In the genomic region with DNA sequence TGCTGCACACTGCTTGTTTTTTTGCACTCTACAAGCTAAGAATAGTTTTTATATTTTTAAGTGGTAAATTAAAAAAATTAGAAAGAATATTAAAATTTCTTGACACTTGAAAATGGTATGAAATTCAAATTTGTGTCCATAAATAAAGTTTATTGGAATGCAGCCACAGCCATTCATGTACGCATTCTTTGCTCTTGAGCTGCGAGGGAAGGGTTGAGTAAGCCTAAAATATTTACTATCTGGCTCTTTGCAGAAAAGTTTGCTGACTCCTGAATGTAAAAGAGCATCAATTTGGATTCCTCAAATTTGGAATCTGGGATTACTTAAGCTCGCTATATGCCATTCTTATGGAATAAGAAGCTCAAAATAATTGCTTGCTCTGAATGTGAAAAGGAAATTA, we compare ENCODE assay signal across 23 cellular contexts. TPM values are rescaled to one million over a fixed set of nuclear protein-coding genes. Genes with fewer than 3 reads are reported as not detected.
DNase-seq lines count a peak whose midpoint lies in the region; ATAC-seq and TF ChIP-seq lines count a peak whose summit lies in the region.
"Had no signal": no experiment of that assay in that cellular context is flagged by ENCODE, and none has a peak within 500 bp of the region (broad histone marks: within the 10 kb centered on the region; RNA-seq: fewer than 3 reads in every experiment).

No MANE protein-coding gene starts in this region.

- H3K79me2 ChIP-seq in OCI-LY3 (ENCODE audit: low read length) (no peaks in the 10 kb centered on the region), fibroblast of lung (ENCODE audit: control insufficient read depth, insufficient read depth, low read length) (no peaks in the 10 kb centered on the region), GM23338 (replicated peaks; ENCODE audit: insufficient read depth) (no peaks in the 10 kb centered on the region)

- no peaks in the 10 kb centered on the region; the same call in 2 of the 3 replicates for H3K36me3 Mint-ChIP-seq in GM23338 (ENCODE audit: low read depth)
- H3K36me3 Mint-ChIP-seq: CD8-positive, alpha-beta T cell; stimulated activated memory B cell treated with anti-CD40 and anti-IgM and Interleukin-4, amounts not matched to agents 10 μg/mL and 1 μg/mL and 100 μg/mL, for 72 hours; type B pancreatic cell had no signal

- H3K9ac ChIP-seq in OCI-LY3 (ENCODE audit: low read length) (no peak overlapping the region), fibroblast of lung (ENCODE audit: insufficient read depth, low read length) (no peak overlapping the region)
- H3K9ac ChIP-seq: SK-N-SH had no signal

- H3F3A ChIP-seq in GM23338 (replicated peaks; ENCODE audit: low read depth), result peaks cover 15% of the 10 kb centered on the region

- TF ChIP-seq CTCF in OCI-LY3 (IDR thresholded peaks at IDR 0.05; ENCODE audit: low read depth, low read length), result no peak
- no peak for TF ChIP-seq CTCF in fibroblast of lung (conservative IDR thresholded peaks at IDR 0.05 in 1 of 2, IDR thresholded peaks at IDR 0.05 in 1 of 2; ENCODE audit: low read depth in 1 of 2, low read length in 2 of 2)
- TF ChIP-seq CTCF in GM23338 (conservative IDR thresholded peaks at IDR 0.05; ENCODE audit: low read depth in 2 of 2), result no peak

- H3K27me3 ChIP-seq in OCI-LY3 (ENCODE audit: low read depth, low read length) (peaks cover 11% of the 10 kb centered on the region), fibroblast of lung (ENCODE audit: control insufficient read depth, insufficient read depth, low read length) (peaks cover 32% of the 10 kb centered on the region), GM23338 (ENCODE audit: insufficient read depth) (peaks cover 35% of the 10 kb centered on the region)

- H3K4me1 Mint-ChIP-seq in GM23338, result peaks cover 20% of the 10 kb centered on the region

- no peak overlapping the region for H3K27ac Mint-ChIP-seq in GM23338
- H3K27ac Mint-ChIP-seq: activated CD4-positive, alpha-beta memory T cell treated with anti-CD3 and anti-CD28 coated beads, Interleukin-2, amount 10 ng/mL, durations not matched to agents 7 days and 5 days; activated naive CD4-positive, alpha-beta T cell treated with anti-CD3 and anti-CD28 coated beads, Interleukin-2, amount 50 U/mL, for 72 hours; CD8-positive, alpha-beta T cell; nephron progenitor cell; stimulated activated memory B cell treated with anti-CD40 and anti-IgM and Interleukin-4, amounts not matched to agents 10 μg/mL and 1 μg/mL and 100 μg/mL, for 72 hours; type B pancreatic cell had no signal

- DNase-seq in EL (peak; percentile 49), fibroblast of lung (ENCODE audit: low read depth in 2 of 2) (peak in 1 of 2 donors; percentile 71), GM23338 (ENCODE audit: low spot score) (no peak), NCI-H2171 treated with DMSO at 0.1 percent for 48 hours (lab: John Stamatoyannopoulos, UW) (no peak), NCI-H82 treated with DMSO at 0.1 percent for 48 hours (lab: John Stamatoyannopoulos, UW; ENCODE audit: unreplicated experiment) (no peak)
- DNase-seq: DMS 273 treated with DMSO at 0.1 percent for 48 hours, esophagus squamous epithelium had no signal

- peaks cover 20% of the 10 kb centered on the region for H3K4me1 ChIP-seq in OCI-LY3 (ENCODE audit: low read length)
- peaks cover 20% of the 10 kb centered on the region for H3K4me1 ChIP-seq in fibroblast of lung (ENCODE audit: control insufficient read depth, extremely low read depth, insufficient read depth, low read length)
- peaks cover 14% of the 10 kb centered on the region; the same call in 1 of the 2 replicates for H3K4me1 ChIP-seq in GM23338 (ENCODE audit: insufficient read depth)

- no peaks in the 10 kb centered on the region for H3K36me3 ChIP-seq in OCI-LY3 (replicated peaks; ENCODE audit: low read depth, low read length)
- H3K36me3 ChIP-seq in fibroblast of lung (ENCODE audit: control insufficient read depth, insufficient read depth, low read length), result no peaks in the 10 kb centered on the region
- H3K36me3 ChIP-seq in GM23338 (ENCODE audit: insufficient read depth), result no peaks in the 10 kb centered on the region
- H3K36me3 ChIP-seq: esophagus squamous epithelium, pancreas had no signal

- H3K27me3 Mint-ChIP-seq in GM23338 (ENCODE audit: insufficient read depth, low read depth, poor library complexity), result peaks cover 34% of the 10 kb centered on the region

- H3K4me3 ChIP-seq in OCI-LY3 (ENCODE audit: low read length) (peak overlapping the region; percentile 60; the same call in 1 of the 2 replicates), fibroblast of lung (replicated peaks in 1 of 4; ENCODE audit: control extremely low read depth in 1 of 4, insufficient read depth in 1 of 4, low read depth in 3 of 4, low read length in 4 of 4) (peak overlapping the region in 1 of 4 experiments; percentile 9), GM23338 (no peak overlapping the region)
- H3K4me3 ChIP-seq: esophagus squamous epithelium, pancreas had no signal

- H2AFZ ChIP-seq in OCI-LY3 (ENCODE audit: low read depth, low read length) (0 out of 2 replicates have a peak overlapping the region, but pooled peaks have one; percentile 17), fibroblast of lung (ENCODE audit: low read length) (no peak overlapping the region), GM23338 (no peak overlapping the region)

- no peak overlapping the region for H3K4me3 Mint-ChIP-seq in GM23338
- H3K4me3 Mint-ChIP-seq: activated CD4-positive, alpha-beta memory T cell treated with anti-CD3 and anti-CD28 coated beads, Interleukin-2, amount 10 ng/mL, durations not matched to agents 7 days and 5 days; CD8-positive, alpha-beta T cell; nephron progenitor cell; stimulated activated memory B cell treated with anti-CD40 and anti-IgM and Interleukin-4, amounts not matched to agents 10 μg/mL and 1 μg/mL and 100 μg/mL, for 72 hours had no signal

- no peaks in the 10 kb centered on the region for H3K9me3 Mint-ChIP-seq in GM23338
- H3K9me3 Mint-ChIP-seq: activated CD4-positive, alpha-beta memory T cell treated with anti-CD3 and anti-CD28 coated beads, Interleukin-2, amount 10 ng/mL, durations not matched to agents 7 days and 5 days; activated naive CD4-positive, alpha-beta T cell treated with anti-CD3 and anti-CD28 coated beads, Interleukin-2, amount 50 U/mL, for 72 hours; CD8-positive, alpha-beta T cell; nephron progenitor cell; stimulated activated memory B cell treated with anti-CD40 and anti-IgM and Interleukin-4, amounts not matched to agents 10 μg/mL and 1 μg/mL and 100 μg/mL, for 72 hours; type B pancreatic cell had no signal

- no peaks in the 10 kb centered on the region for H3K9me2 ChIP-seq in GM23338 (ENCODE audit: insufficient read depth)
- H3K9me2 ChIP-seq: SK-N-SH had no signal

- H4K20me1 ChIP-seq in OCI-LY3 (ENCODE audit: insufficient read depth, low read length), result no peaks in the 10 kb centered on the region
- no peaks in the 10 kb centered on the region for H4K20me1 ChIP-seq in fibroblast of lung (ENCODE audit: control insufficient read depth, extremely low read depth, insufficient read depth, low read length)
- H4K20me1 ChIP-seq in GM23338 (replicated peaks; ENCODE audit: insufficient read depth), result no peaks in the 10 kb centered on the region

- H3K4me2 ChIP-seq in OCI-LY3 (ENCODE audit: low read length) (peak overlapping the region; percentile 49), fibroblast of lung (ENCODE audit: extremely low read depth, insufficient read depth, low read length) (peak overlapping the region; percentile 65), GM23338 (no peak overlapping the region)
- H3K4me2 ChIP-seq: SK-N-SH had no signal

- H3K9me3 ChIP-seq in OCI-LY3 (ENCODE audit: insufficient read depth, low read length), result no peaks in the 10 kb centered on the region
- H3K9me3 ChIP-seq in fibroblast of lung (ENCODE audit: control insufficient read depth, insufficient read depth, low read depth, low read length), result no peaks in the 10 kb centered on the region
- H3K9me3 ChIP-seq: esophagus squamous epithelium, SK-N-SH had no signal

- no peak overlapping the region for H3K27ac ChIP-seq in OCI-LY3 (ENCODE audit: low read length)
- no peak overlapping the region for H3K27ac ChIP-seq in fibroblast of lung (ENCODE audit: insufficient read depth, low read length)
- no peak overlapping the region for H3K27ac ChIP-seq in GM23338 (ENCODE audit: low read depth)
- H3K27ac ChIP-seq: esophagus squamous epithelium, pancreas had no signal

- ATAC-seq in HG03469 (IDR thresholded peaks at IDR 0.05; ENCODE audit: unreplicated experiment) (no peak), GM23338 (no peak)
- ATAC-seq: stimulated activated memory B cell treated with anti-CD40 and anti-IgM and Interleukin-4, amounts not matched to agents 10 μg/mL and 1 μg/mL and 100 μg/mL, for 72 hours had no signal

TF ChIP-seq in GM23338, 12 proteins besides CTCF, POLR2A, EP300 and RAD21 (continues in another document):
- no peak for TF ChIP-seq EZH2phosphoT487 (IDR thresholded peaks at IDR 0.05; ENCODE audit: unreplicated experiment)

RNA-seq across cellular contexts. Expression of gene ADAMTS8, which starts 3.4 kb away (rescaled TPM):
- total RNA-seq in fibroblast of lung, result 8.5 and 15.0 TPM in 2 replicates
- 17.5 and 18.8 TPM in 2 replicates for polyA plus RNA-seq in fibroblast of lung
- polyA plus RNA-seq in fibroblast of lung (2012), result 19.6 and 21.9 TPM in 2 replicates
- polyA minus RNA-seq in fibroblast of lung (ENCODE audit: low replicate concordance), result 16.6 and 17.2 TPM in 2 replicates
- 15.3 and 16.2 TPM in 2 replicates for total RNA-seq in GM23338 (2014; rRNA removed; shearing (Covaris generic))
- polyA plus RNA-seq in GM23338 (2016; fragmentation: Nextera tagmentation; extraction: Ambion mirVana), result 7.5 and 7.7 TPM in 2 replicates
- total RNA-seq: activated CD4-positive, alpha-beta memory T cell treated with anti-CD3 and anti-CD28 coated beads, Interleukin-2, amount 10 ng/mL, durations not matched to agents 7 days and 5 days; activated naive CD4-positive, alpha-beta T cell treated with anti-CD3 and anti-CD28 coated beads, Interleukin-2, amount 50 U/mL, for 72 hours; CD8-positive, alpha-beta T cell; dermis blood vessel endothelial cell; G401; HT1080; kidney epithelial cell; MCF 10A; mononuclear cell had no signal
- polyA plus RNA-seq: SK-N-SH had no signal

RNA-seq across cellular contexts. Expression of gene ADAMTS15, which starts 16.6 kb away (rescaled TPM):
- 23.4 and 24.9 TPM in 2 replicates for total RNA-seq in fibroblast of lung
- 14.9 and 18.2 TPM in 2 replicates for polyA plus RNA-seq in fibroblast of lung
- polyA plus RNA-seq in fibroblast of lung (2012), result 22.3 and 26.8 TPM in 2 replicates
- 54.4 and 58.7 TPM in 2 replicates for polyA minus RNA-seq in fibroblast of lung (ENCODE audit: low replicate concordance)
- total RNA-seq in GM23338 (2014; rRNA removed; shearing (Covaris generic)), result 5.6 and 7.7 TPM in 2 replicates
- polyA plus RNA-seq in GM23338 (2016; fragmentation: Nextera tagmentation; extraction: Ambion mirVana), result 0.38 and 0.42 TPM in 2 replicates
- total RNA-seq: activated CD4-positive, alpha-beta memory T cell treated with anti-CD3 and anti-CD28 coated beads, Interleukin-2, amount 10 ng/mL, durations not matched to agents 7 days and 5 days; activated naive CD4-positive, alpha-beta T cell treated with anti-CD3 and anti-CD28 coated beads, Interleukin-2, amount 50 U/mL, for 72 hours; CD8-positive, alpha-beta T cell; G401; mononuclear cell had no signal
